In the genomic region with DNA sequence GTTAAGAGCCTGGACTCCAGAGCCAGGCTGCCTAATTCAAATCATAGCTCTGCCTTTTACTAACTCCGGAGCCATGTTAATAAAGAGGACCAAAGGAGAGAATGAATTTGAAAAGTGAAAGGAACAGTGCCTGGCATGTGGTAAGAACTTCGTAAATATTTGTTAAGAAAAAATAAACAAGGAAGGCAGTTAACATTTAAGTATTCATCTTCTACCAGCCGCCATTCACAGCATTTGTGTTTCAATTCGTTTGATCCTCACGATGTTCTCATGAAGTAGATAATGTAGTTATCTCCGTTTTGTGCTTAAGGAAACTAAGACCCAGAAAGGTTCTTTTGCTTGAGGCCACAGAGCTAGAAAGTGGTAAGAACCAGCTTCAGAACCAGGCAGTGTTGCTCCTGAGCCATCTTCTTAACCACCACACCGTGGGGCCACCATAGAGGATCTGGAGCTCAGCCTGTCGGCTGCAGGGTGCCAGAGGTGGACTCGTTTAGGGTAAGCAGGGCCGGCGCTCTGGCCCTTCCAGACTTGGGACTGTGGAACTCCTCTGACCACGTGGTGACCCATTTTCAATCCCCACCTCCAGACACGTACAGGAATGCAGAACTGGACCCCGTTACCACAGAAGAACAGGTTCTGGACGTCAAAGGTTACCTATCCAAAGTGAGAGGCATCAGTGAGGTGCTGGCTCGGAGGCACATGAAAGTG, we compare ENCODE assay signal across 19 cellular contexts.
"Had no signal": no experiment of that assay in that cellular context is flagged by ENCODE, and none has a peak within 500 bp of the region (broad histone marks: within the 10 kb centered on the region; RNA-seq: fewer than 3 reads in every experiment).

No MANE protein-coding gene starts in this region.

- ATAC-seq: activated CD4-positive, CD25-positive, alpha-beta regulatory T cell treated with anti-CD3 and anti-CD28 coated beads, Interleukin-2, amount 50 U/mL, for 24 hours; left lung; mucosa of descending colon had no signal

- DNase-seq: activated CD4-positive, alpha-beta T cell treated with anti-CD3 and anti-CD28 coated beads, Interleukin-2, amount 50 U/mL, for 4 hours; activated gamma-delta T cell; effector CD8-positive, alpha-beta T cell; esophagus squamous epithelium; hypothalamus; mesenchymal stem cell; mucosa of descending colon; naive B cell; ovary; SJCRH30; stimulated activated CD4-positive, alpha-beta T cell treated with anti-CD3 and anti-CD28 coated beads, Interleukin-12 subunit alpha, Interleukin-12 subunit beta, amount 100 ng/mL, for 4 hours; stimulated activated CD4-positive, alpha-beta T cell treated with anti-CD3 and anti-CD28 coated beads, Interleukin-1b, Interleukin-23, amount 100 ng/mL, for 48 hours; stimulated activated CD8-positive, alpha-beta memory T cell treated with anti-CD3 and anti-CD28 coated beads, Interleukin-4, amount 100 ng/mL, for 48 hours; stimulated activated naive CD4-positive, alpha-beta T cell; substantia nigra; upper lobe of left lung had no signal

- H3K4me1 ChIP-seq: breast epithelium, SJCRH30 had no signal

- H3K36me3 ChIP-seq: ovary had no signal

- H3K9me3 ChIP-seq: breast epithelium, esophagus squamous epithelium, left lung, mucosa of descending colon, ovary, SJCRH30, upper lobe of left lung had no signal

- H3K4me3 ChIP-seq: breast epithelium, esophagus squamous epithelium, left lung, mucosa of descending colon, ovary, SJCRH30, upper lobe of left lung had no signal

- H3K27ac ChIP-seq: ovary, SJCRH30 had no signal

- H3K27me3 ChIP-seq: breast epithelium, esophagus squamous epithelium, left lung, ovary, SJCRH30, upper lobe of left lung had no signal
